Comparison of ENCODE assay signal across 8 cellular contexts in genomic region chr10:102408728-102409603, GRCh38. TPM values are rescaled to one million over a fixed set of nuclear protein-coding genes. Genes with fewer than 3 reads are reported as not detected.
DNase-seq lines count a peak whose midpoint lies in the region; ATAC-seq lines count a peak whose summit lies in the region.

No MANE protein-coding gene starts in this region.

- peak overlapping the region; percentile 95 for H3K9ac ChIP-seq in endocrine pancreas (ENCODE audit: control insufficient read depth, insufficient read depth, low read length)

- no peaks in the 10 kb centered on the region for H3K9me3 ChIP-seq in endocrine pancreas (ENCODE audit: control insufficient read depth, low read length)

- H3K36me3 ChIP-seq in endocrine pancreas (ENCODE audit: control insufficient read depth, insufficient read depth, low read length) = no peaks in the 10 kb centered on the region

- H3K4me3 Mint-ChIP-seq in activated CD8-positive, alpha-beta memory T cell treated with anti-CD3 and anti-CD28 coated beads, Interleukin-2, amount 10 ng/mL, durations not matched to agents 7 days and 5 days = peak overlapping the region; percentile 42
- peak overlapping the region; percentile 64 to 89 (median 78) for H3K4me3 Mint-ChIP-seq in naive B cell
- H3K4me3 Mint-ChIP-seq in stimulated activated naive B cell treated with anti-CD40 and anti-IgM and Interleukin-4, amounts not matched to agents 10 μg/mL and 1 μg/mL and 100 μg/mL, for 72 hours = peak overlapping the region; percentile 66 to 83

- peak; percentile 52 for DNase-seq in NCI-H748 (lab: John Stamatoyannopoulos, UW; ENCODE audit: unreplicated experiment)
- no peak for DNase-seq in NCI-H748 treated with DMSO at 0.1 percent for 48 hours (lab: John Stamatoyannopoulos, UW)
- peak; percentile 65 for DNase-seq in activated CD8-positive, alpha-beta memory T cell treated with anti-CD3 and anti-CD28 coated beads, Interleukin-2, amount 10 ng/mL, durations not matched to agents 7 days and 5 days
- DNase-seq in naive B cell = no peak
- DNase-seq in stimulated activated naive B cell treated with anti-CD40 and anti-IgM and Interleukin-4, amounts not matched to agents 10 μg/mL and 1 μg/mL and 100 μg/mL, for 72 hours = peak; percentile 53

- peaks cover 42% of the 10 kb centered on the region for H3K27me3 Mint-ChIP-seq in activated CD8-positive, alpha-beta memory T cell treated with anti-CD3 and anti-CD28 coated beads, Interleukin-2, amount 10 ng/mL, durations not matched to agents 7 days and 5 days
- peaks cover 48 to 64% (median 50%) of the 10 kb centered on the region in 3 donors for H3K27me3 Mint-ChIP-seq in naive B cell
- H3K27me3 Mint-ChIP-seq in stimulated activated naive B cell treated with anti-CD40 and anti-IgM and Interleukin-4, amounts not matched to agents 10 μg/mL and 1 μg/mL and 100 μg/mL, for 72 hours = peaks cover 41 to 62% of the 10 kb centered on the region in 2 donors

- peaks cover 29% of the 10 kb centered on the region for H3K4me1 Mint-ChIP-seq in activated CD8-positive, alpha-beta memory T cell treated with anti-CD3 and anti-CD28 coated beads, Interleukin-2, amount 10 ng/mL, durations not matched to agents 7 days and 5 days
- H3K4me1 Mint-ChIP-seq in naive B cell = peaks cover 31 to 46% (median 38%) of the 10 kb centered on the region in 3 donors
- peaks cover 37 to 60% of the 10 kb centered on the region in 2 donors for H3K4me1 Mint-ChIP-seq in stimulated activated naive B cell treated with anti-CD40 and anti-IgM and Interleukin-4, amounts not matched to agents 10 μg/mL and 1 μg/mL and 100 μg/mL, for 72 hours

- CTCF ChIA-PET in activated CD8-positive, alpha-beta memory T cell treated with anti-CD3 and anti-CD28 coated beads, Interleukin-2, amount 10 ng/mL, durations not matched to agents 7 days and 5 days (lab: Charles Lee) = interaction anchor here (0.6 to 5.6 kb wide), 8 partner anchors 10 to 290 kb away, joined by 3 to 37 read pairs (median 3); partner anchors contain the start of gene ACTR1A

- no peaks in the 10 kb centered on the region for H3K27me3 ChIP-seq in endocrine pancreas (ENCODE audit: control insufficient read depth, insufficient read depth, low read length)

- H3K9me3 Mint-ChIP-seq in activated CD8-positive, alpha-beta memory T cell treated with anti-CD3 and anti-CD28 coated beads, Interleukin-2, amount 10 ng/mL, durations not matched to agents 7 days and 5 days (ENCODE audit: low read depth) = no peaks in the 10 kb centered on the region
- peaks cover 0 to 2% (median 0%) of the 10 kb centered on the region in 7 donors for H3K9me3 Mint-ChIP-seq in naive B cell
- H3K9me3 Mint-ChIP-seq in stimulated activated naive B cell treated with anti-CD40 and anti-IgM and Interleukin-4, amounts not matched to agents 10 μg/mL and 1 μg/mL and 100 μg/mL, for 72 hours = no peaks in the 10 kb centered on the region

- no peaks in the 10 kb centered on the region for H3K36me3 Mint-ChIP-seq in activated CD8-positive, alpha-beta memory T cell treated with anti-CD3 and anti-CD28 coated beads, Interleukin-2, amount 10 ng/mL, durations not matched to agents 7 days and 5 days
- peaks cover 0 to 14% of the 10 kb centered on the region in 2 donors for H3K36me3 Mint-ChIP-seq in naive B cell
- peaks cover 6 to 14% of the 10 kb centered on the region in 2 donors for H3K36me3 Mint-ChIP-seq in stimulated activated naive B cell treated with anti-CD40 and anti-IgM and Interleukin-4, amounts not matched to agents 10 μg/mL and 1 μg/mL and 100 μg/mL, for 72 hours

- no peaks in the 10 kb centered on the region for H3K4me1 ChIP-seq in endocrine pancreas (ENCODE audit: control insufficient read depth, insufficient read depth, low read length)

- peak overlapping the region; percentile 72 for H3K4me3 ChIP-seq in endocrine pancreas (ENCODE audit: control insufficient read depth, insufficient read depth, low read length)

- peak; percentile 57 for ATAC-seq in activated CD8-positive, alpha-beta memory T cell treated with anti-CD3 and anti-CD28 coated beads, Interleukin-2, amount 10 ng/mL, durations not matched to agents 7 days and 5 days
- ATAC-seq in naive B cell (ENCODE audit: low read depth in 2 of 2) (peak; percentile 56 to 62), HG03280 (IDR thresholded peaks at IDR 0.05; ENCODE audit: unreplicated experiment) (no peak), GM21526 (IDR thresholded peaks at IDR 0.05; ENCODE audit: low FRiP score, unreplicated experiment) (no peak)
- ATAC-seq in stimulated activated naive B cell treated with anti-CD40 and anti-IgM and Interleukin-4, amounts not matched to agents 10 μg/mL and 1 μg/mL and 100 μg/mL, for 72 hours (replicated peaks) = peak; percentile 49 to 58

- no peak overlapping the region for H3K27ac Mint-ChIP-seq in activated CD8-positive, alpha-beta memory T cell treated with anti-CD3 and anti-CD28 coated beads, Interleukin-2, amount 10 ng/mL, durations not matched to agents 7 days and 5 days
- H3K27ac Mint-ChIP-seq in naive B cell = peak overlapping the region in 4 of 6 donors; percentile 14 to 64 (median 45)
- peak overlapping the region; percentile 82 for H3K27ac Mint-ChIP-seq in stimulated activated naive B cell treated with anti-CD40 and anti-IgM and Interleukin-4, amounts not matched to agents 10 μg/mL and 1 μg/mL and 100 μg/mL, for 72 hours

RNA-seq across cellular contexts. Expression of gene PSD, which starts 9.6 kb away (rescaled TPM):
- 1 to 10 TPM; 2.8 to 2.9 TPM for total RNA-seq in activated CD8-positive, alpha-beta memory T cell treated with anti-CD3 and anti-CD28 coated beads, Interleukin-2, amount 10 ng/mL, durations not matched to agents 7 days and 5 days
- polyA plus RNA-seq in naive B cell (ENCODE audit: low read depth in 6 of 6) = 1 to 10 TPM in 4 of 6 donors, under 1 TPM in 2; 0.66 to 2.3 (median 1.5) TPM

RNA-seq across cellular contexts. Expression of gene FBXL15, which starts 11.7 kb away (rescaled TPM):
- total RNA-seq in activated CD8-positive, alpha-beta memory T cell treated with anti-CD3 and anti-CD28 coated beads, Interleukin-2, amount 10 ng/mL, durations not matched to agents 7 days and 5 days = 10 to 100 TPM; 13.5 to 15.2 TPM
- 10 to 100 TPM; 15.9 to 24.9 (median 20.9) TPM for polyA plus RNA-seq in naive B cell (ENCODE audit: low read depth in 6 of 6)

RNA-seq across cellular contexts. Expression of gene NFKB2, which starts 13.5 kb away (rescaled TPM):
- total RNA-seq in activated CD8-positive, alpha-beta memory T cell treated with anti-CD3 and anti-CD28 coated beads, Interleukin-2, amount 10 ng/mL, durations not matched to agents 7 days and 5 days = 100 to 1,000 TPM in 1 of 2 experiments, 10 to 100 TPM in 1; 78.1 to 199 TPM
- 10 to 100 TPM; 24.2 to 49.4 (median 34.7) TPM for polyA plus RNA-seq in naive B cell (ENCODE audit: low read depth in 6 of 6)

RNA-seq across cellular contexts. Expression of gene CUEDC2, which starts 23.4 kb away (rescaled TPM):
- total RNA-seq in activated CD8-positive, alpha-beta memory T cell treated with anti-CD3 and anti-CD28 coated beads, Interleukin-2, amount 10 ng/mL, durations not matched to agents 7 days and 5 days = 10 to 100 TPM; 73.5 to 78.2 TPM
- polyA plus RNA-seq in naive B cell (ENCODE audit: low read depth in 6 of 6) = 10 to 100 TPM; 50.3 to 82.3 (median 59.4) TPM

RNA-seq across cellular contexts. Expression of gene C10orf95, which starts 42.4 kb away (rescaled TPM):
- total RNA-seq in activated CD8-positive, alpha-beta memory T cell treated with anti-CD3 and anti-CD28 coated beads, Interleukin-2, amount 10 ng/mL, durations not matched to agents 7 days and 5 days = under 1 TPM in 1 of 2 experiments, not detected in 1; 0.35 TPM
- 1 to 10 TPM in 3 of 6 donors, under 1 TPM in 3; 0.29 to 1.9 (median 0.99) TPM for polyA plus RNA-seq in naive B cell (ENCODE audit: low read depth in 6 of 6)

Comparison
In these comparisons a context has a peak if more than half of its experiments do, and no peak if none do; other contexts are left out.
1. DNase-seq: peak in NCI-H748 (single experiment), activated CD8-positive, alpha-beta memory T cell treated with anti-CD3 and anti-CD28 coated beads, Interleukin-2, amount 10 ng/mL, durations not matched to agents 7 days and 5 days (single experiment) and stimulated activated naive B cell treated with anti-CD40 and anti-IgM and Interleukin-4, amounts not matched to agents 10 μg/mL and 1 μg/mL and 100 μg/mL, for 72 hours (single experiment); none in NCI-H748 treated with DMSO at 0.1 percent for 48 hours (single experiment) and naive B cell (single experiment).
2. ATAC-seq: peak in activated CD8-positive, alpha-beta memory T cell treated with anti-CD3 and anti-CD28 coated beads, Interleukin-2, amount 10 ng/mL, durations not matched to agents 7 days and 5 days (single experiment), naive B cell (2 of 2) and stimulated activated naive B cell treated with anti-CD40 and anti-IgM and Interleukin-4, amounts not matched to agents 10 μg/mL and 1 μg/mL and 100 μg/mL, for 72 hours (2 of 2); none in HG03280 (single experiment) and GM21526 (single experiment).
3. Peak in every context shown above with its lines, with median percentiles within 50 percentile points of each other: H3K4me3 Mint-ChIP-seq.